Comparison of ENCODE assay signal across 1 cellular context in the genomic region with DNA sequence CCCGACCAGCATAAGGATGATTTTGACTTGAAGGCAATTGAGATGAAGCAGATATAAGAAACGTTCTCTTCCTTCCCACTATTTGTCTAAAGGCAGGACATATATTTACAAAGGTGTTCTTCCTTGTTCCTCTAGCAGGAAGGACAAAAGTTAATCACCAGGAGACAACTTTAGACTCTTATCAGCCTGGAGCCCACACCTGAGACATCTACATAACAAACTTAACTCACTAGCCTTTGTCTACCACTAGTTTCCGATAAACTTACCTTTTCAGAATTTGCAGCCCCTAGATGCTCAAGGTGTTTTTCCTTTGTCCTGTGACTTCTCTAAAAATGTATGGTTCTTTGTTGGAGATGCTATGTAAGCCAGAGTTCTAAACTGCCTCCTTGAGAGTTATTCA.
TF ChIP-seq lines count a peak whose summit lies in the region.

No MANE protein-coding gene starts in this region.

TF ChIP-seq in H1, 55 proteins besides CTCF, POLR2A, EP300 and RAD21:
- TF ChIP-seq, protein P1, sequence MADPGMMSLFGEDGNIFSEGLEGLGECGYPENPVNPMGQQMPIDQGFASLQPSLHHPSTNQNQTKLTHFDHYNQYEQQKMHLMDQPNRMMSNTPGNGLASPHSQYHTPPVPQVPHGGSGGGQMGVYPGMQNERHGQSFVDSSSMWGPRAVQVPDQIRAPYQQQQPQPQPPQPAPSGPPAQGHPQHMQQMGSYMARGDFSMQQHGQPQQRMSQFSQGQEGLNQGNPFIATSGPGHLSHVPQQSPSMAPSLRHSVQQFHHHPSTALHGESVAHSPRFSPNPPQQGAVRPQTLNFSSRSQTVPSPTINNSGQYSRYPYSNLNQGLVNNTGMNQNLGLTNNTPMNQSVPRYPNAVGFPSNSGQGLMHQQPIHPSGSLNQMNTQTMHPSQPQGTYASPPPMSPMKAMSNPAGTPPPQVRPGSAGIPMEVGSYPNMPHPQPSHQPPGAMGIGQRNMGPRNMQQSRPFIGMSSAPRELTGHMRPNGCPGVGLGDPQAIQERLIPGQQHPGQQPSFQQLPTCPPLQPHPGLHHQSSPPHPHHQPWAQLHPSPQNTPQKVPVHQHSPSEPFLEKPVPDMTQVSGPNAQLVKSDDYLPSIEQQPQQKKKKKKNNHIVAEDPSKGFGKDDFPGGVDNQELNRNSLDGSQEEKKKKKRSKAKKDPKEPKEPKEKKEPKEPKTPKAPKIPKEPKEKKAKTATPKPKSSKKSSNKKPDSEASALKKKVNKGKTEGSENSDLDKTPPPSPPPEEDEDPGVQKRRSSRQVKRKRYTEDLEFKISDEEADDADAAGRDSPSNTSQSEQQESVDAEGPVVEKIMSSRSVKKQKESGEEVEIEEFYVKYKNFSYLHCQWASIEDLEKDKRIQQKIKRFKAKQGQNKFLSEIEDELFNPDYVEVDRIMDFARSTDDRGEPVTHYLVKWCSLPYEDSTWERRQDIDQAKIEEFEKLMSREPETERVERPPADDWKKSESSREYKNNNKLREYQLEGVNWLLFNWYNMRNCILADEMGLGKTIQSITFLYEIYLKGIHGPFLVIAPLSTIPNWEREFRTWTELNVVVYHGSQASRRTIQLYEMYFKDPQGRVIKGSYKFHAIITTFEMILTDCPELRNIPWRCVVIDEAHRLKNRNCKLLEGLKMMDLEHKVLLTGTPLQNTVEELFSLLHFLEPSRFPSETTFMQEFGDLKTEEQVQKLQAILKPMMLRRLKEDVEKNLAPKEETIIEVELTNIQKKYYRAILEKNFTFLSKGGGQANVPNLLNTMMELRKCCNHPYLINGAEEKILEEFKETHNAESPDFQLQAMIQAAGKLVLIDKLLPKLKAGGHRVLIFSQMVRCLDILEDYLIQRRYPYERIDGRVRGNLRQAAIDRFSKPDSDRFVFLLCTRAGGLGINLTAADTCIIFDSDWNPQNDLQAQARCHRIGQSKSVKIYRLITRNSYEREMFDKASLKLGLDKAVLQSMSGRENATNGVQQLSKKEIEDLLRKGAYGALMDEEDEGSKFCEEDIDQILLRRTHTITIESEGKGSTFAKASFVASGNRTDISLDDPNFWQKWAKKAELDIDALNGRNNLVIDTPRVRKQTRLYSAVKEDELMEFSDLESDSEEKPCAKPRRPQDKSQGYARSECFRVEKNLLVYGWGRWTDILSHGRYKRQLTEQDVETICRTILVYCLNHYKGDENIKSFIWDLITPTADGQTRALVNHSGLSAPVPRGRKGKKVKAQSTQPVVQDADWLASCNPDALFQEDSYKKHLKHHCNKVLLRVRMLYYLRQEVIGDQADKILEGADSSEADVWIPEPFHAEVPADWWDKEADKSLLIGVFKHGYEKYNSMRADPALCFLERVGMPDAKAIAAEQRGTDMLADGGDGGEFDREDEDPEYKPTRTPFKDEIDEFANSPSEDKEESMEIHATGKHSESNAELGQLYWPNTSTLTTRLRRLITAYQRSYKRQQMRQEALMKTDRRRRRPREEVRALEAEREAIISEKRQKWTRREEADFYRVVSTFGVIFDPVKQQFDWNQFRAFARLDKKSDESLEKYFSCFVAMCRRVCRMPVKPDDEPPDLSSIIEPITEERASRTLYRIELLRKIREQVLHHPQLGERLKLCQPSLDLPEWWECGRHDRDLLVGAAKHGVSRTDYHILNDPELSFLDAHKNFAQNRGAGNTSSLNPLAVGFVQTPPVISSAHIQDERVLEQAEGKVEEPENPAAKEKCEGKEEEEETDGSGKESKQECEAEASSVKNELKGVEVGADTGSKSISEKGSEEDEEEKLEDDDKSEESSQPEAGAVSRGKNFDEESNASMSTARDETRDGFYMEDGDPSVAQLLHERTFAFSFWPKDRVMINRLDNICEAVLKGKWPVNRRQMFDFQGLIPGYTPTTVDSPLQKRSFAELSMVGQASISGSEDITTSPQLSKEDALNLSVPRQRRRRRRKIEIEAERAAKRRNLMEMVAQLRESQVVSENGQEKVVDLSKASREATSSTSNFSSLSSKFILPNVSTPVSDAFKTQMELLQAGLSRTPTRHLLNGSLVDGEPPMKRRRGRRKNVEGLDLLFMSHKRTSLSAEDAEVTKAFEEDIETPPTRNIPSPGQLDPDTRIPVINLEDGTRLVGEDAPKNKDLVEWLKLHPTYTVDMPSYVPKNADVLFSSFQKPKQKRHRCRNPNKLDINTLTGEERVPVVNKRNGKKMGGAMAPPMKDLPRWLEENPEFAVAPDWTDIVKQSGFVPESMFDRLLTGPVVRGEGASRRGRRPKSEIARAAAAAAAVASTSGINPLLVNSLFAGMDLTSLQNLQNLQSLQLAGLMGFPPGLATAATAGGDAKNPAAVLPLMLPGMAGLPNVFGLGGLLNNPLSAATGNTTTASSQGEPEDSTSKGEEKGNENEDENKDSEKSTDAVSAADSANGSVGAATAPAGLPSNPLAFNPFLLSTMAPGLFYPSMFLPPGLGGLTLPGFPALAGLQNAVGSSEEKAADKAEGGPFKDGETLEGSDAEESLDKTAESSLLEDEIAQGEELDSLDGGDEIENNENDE (IDR thresholded peaks at IDR 0.05; ENCODE audit: insufficient replicate concordance, low read length) = peak; percentile 23
- TF ChIP-seq TEAD4 (IDR thresholded peaks at IDR 0.05; ENCODE audit: low read depth, low read length) = no peak
- 0 out of 2 replicates have a peak, but pooled peaks have one; percentile 30 for TF ChIP-seq TBP (IDR thresholded peaks at IDR 0.05; ENCODE audit: low read depth, low read length)
- no peak for TF ChIP-seq CBX5 (IDR thresholded peaks at IDR 0.05; ENCODE audit: low read depth, low read length)
- TF ChIP-seq, protein P2, sequence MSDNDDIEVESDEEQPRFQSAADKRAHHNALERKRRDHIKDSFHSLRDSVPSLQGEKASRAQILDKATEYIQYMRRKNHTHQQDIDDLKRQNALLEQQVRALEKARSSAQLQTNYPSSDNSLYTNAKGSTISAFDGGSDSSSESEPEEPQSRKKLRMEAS (IDR thresholded peaks at IDR 0.05) = no peak
- TF ChIP-seq SAP30 (IDR thresholded peaks at IDR 0.05; ENCODE audit: insufficient read depth, insufficient replicate concordance, low read length) = no peak
- TF ChIP-seq POU5F1 (IDR thresholded peaks at IDR 0.05; ENCODE audit: low read depth, low read length) = no peak
- TF ChIP-seq KDM4A (IDR thresholded peaks at IDR 0.05; ENCODE audit: low read depth, low read length, severe bottlenecking) = no peak
